ENCODE assay signal across 6 cellular contexts in the genomic region with DNA sequence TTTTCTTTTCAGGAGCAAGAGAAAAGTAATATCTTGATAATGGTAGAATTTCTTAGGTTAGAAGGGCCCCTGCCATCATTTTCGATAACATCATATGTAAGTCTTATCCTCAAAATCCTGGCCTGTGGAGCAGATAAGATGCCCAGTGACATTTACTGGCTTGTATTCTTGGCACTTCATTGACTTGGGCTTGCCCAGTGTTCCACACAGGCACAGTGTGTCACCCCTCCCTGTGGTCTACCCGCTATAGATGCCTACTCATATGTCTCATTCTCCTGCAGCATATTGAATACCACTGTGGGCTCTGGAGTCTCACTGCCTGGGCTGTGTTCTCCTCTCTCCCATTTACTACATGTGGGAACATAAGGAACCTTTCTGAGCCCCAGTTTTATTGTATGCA.
"Had no signal": no experiment of that assay in that cellular context is flagged by ENCODE, and none has a peak within 500 bp of the region (broad histone marks: within the 10 kb centered on the region; RNA-seq: fewer than 3 reads in every experiment).

No MANE protein-coding gene starts in this region.

- H3K4me2 ChIP-seq: GM23338 had no signal

- H3K4me1 Mint-ChIP-seq: GM23338, H9, IgD-negative memory B cell had no signal

- H3K27ac Mint-ChIP-seq: GM23338, H9, IgD-negative memory B cell had no signal

- H3K9me3 Mint-ChIP-seq: GM23338, H9 had no signal

- H3K4me3 Mint-ChIP-seq: GM23338, H9, IgD-negative memory B cell had no signal

- H3K36me3 Mint-ChIP-seq: IgD-negative memory B cell had no signal

- H3K4me3 ChIP-seq: GM23338 had no signal

- DNase-seq: H9, HCEC 1CT had no signal

- H3K27ac ChIP-seq: HL-60 had no signal

- H3K27me3 Mint-ChIP-seq: IgD-negative memory B cell had no signal

- H2AFZ ChIP-seq: GM23338 had no signal

- ATAC-seq: GM23338, HepG2 had no signal
